Comparison of ENCODE assay signal across 23 cellular contexts in the genomic region with DNA sequence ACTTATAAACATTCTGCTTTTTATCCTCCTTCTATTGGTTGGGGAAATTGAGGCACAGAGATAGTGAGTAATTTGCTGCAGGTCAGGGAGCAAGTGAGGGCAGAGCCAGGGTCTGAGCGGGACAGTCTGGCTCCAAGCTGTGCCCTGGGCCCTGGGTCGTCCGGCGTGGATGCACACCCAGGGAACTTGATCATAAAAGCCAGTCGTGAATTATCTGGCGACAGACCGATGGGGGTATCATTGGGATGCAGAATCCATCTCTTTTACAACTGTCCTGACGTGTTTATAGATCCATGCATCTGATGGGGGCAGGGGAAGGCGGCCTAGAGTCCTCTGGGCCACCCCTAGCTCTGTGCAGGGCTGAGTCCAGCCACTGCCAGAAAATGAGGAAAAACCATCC.
DNase-seq lines count a peak whose midpoint lies in the region; ATAC-seq and TF ChIP-seq lines count a peak whose summit lies in the region.
"Had no signal": no experiment of that assay in that cellular context is flagged by ENCODE, and none has a peak within 500 bp of the region (broad histone marks: within the 10 kb centered on the region; RNA-seq: fewer than 3 reads in every experiment).

No MANE protein-coding gene starts in this region.

- H3K36me3 Mint-ChIP-seq in glutamatergic neuron (ENCODE audit: unreplicated experiment), result no peaks in the 10 kb centered on the region
- no peaks in the 10 kb centered on the region for H3K36me3 Mint-ChIP-seq in neural crest cell (ENCODE audit: low read depth)
- H3K36me3 Mint-ChIP-seq: CD8-positive, alpha-beta T cell had no signal

- H3K36me3 ChIP-seq in right atrium auricular region, result no peaks in the 10 kb centered on the region
- H3K36me3 ChIP-seq in HAP-1 (replicated peaks), result no peaks in the 10 kb centered on the region
- H3K36me3 ChIP-seq: MG63 had no signal

- H3K4me3 Mint-ChIP-seq in glutamatergic neuron (ENCODE audit: unreplicated experiment) (no peak overlapping the region), neural crest cell (no peak overlapping the region)
- H3K4me3 Mint-ChIP-seq: B cell; CD8-positive, alpha-beta T cell had no signal

- DNase-seq in right atrium auricular region (ENCODE audit: low spot score), result no peak
- no peak for DNase-seq in right cardiac atrium
- DNase-seq in glutamatergic neuron, result peak; percentile 6
- no peak for DNase-seq in neural crest cell (ENCODE audit: low read depth, low spot score)
- no peak for DNase-seq in HAP-1 (ENCODE audit: low spot score in 2 of 2)
- no peak for DNase-seq in activated T-cell treated with anti-CD3 and anti-CD28 coated beads, Interleukin-2, amount 50 U/mL, for 1 hour
- DNase-seq: Caco-2; CD8-positive, alpha-beta T cell; KG1; MG63; NCI-H1105 treated with DMSO at 0.1 percent for 48 hours; NCI-H146; NCI-H2029; NCI-H446 treated with DMSO at 0.1 percent for 48 hours; NCI-H526; NCI-H82; NK-92 treated with Interleukin-12 subunit alpha and Interleukin-12 subunit beta, amount 100 ng/mL, for 24 hours; PC-9; RPMI8226; SHP77 treated with DMSO at 0.1 percent for 48 hours had no signal

- H3K27me3 Mint-ChIP-seq in glutamatergic neuron (ENCODE audit: unreplicated experiment), result peaks cover 7% of the 10 kb centered on the region
- H3K27me3 Mint-ChIP-seq in neural crest cell (ENCODE audit: low read depth), result peaks cover 6% of the 10 kb centered on the region

- H3K9me3 ChIP-seq in right atrium auricular region, result no peaks in the 10 kb centered on the region
- no peaks in the 10 kb centered on the region for H3K9me3 ChIP-seq in right cardiac atrium (ENCODE audit: control insufficient read depth, low read length)
- no peaks in the 10 kb centered on the region for H3K9me3 ChIP-seq in HAP-1
- H3K9me3 ChIP-seq: MG63 had no signal

- H3K4me1 ChIP-seq in right atrium auricular region (peaks cover 0 to 14% of the 10 kb centered on the region in 2 donors), right cardiac atrium (ENCODE audit: control insufficient read depth, insufficient read depth, low read length) (no peaks in the 10 kb centered on the region), HAP-1 (no peaks in the 10 kb centered on the region)
- H3K4me1 ChIP-seq: Caco-2 had no signal

- H3K27ac ChIP-seq in right atrium auricular region, result peak overlapping the region; percentile 44 to 60
- no peak overlapping the region for H3K27ac ChIP-seq in right cardiac atrium (ENCODE audit: low read length)
- H3K27ac ChIP-seq: C4-2B, PC-9 had no signal

- H3K27ac Mint-ChIP-seq in glutamatergic neuron (ENCODE audit: unreplicated experiment) (no peak overlapping the region), neural crest cell (ENCODE audit: unreplicated experiment) (peak overlapping the region; percentile 12)
- H3K27ac Mint-ChIP-seq: B cell; CD8-positive, alpha-beta T cell had no signal

- H3K9me3 Mint-ChIP-seq in glutamatergic neuron (ENCODE audit: unreplicated experiment) (peaks cover 1% of the 10 kb centered on the region), neural crest cell (no peaks in the 10 kb centered on the region)
- H3K9me3 Mint-ChIP-seq: CD8-positive, alpha-beta T cell had no signal

- intact Hi-C loops in right cardiac atrium (cut with DNase I), result no loop called here

- in situ Hi-C loops in HAP-1 (cut with MboI; ENCODE audit: low sequenced_read_pairs), result no loop called here

- TF ChIP-seq CTCF in right atrium auricular region (IDR thresholded peaks at IDR 0.05), result no peak
- TF ChIP-seq CTCF in glutamatergic neuron (IDR thresholded peaks at IDR 0.05; ENCODE audit: partially characterized antibody, unreplicated experiment), result no peak
- TF ChIP-seq CTCF in neural crest cell (conservative IDR thresholded peaks at IDR 0.05), result no peak

- ATAC-seq in right cardiac atrium (no peak), HG03196 (IDR thresholded peaks at IDR 0.05; ENCODE audit: unreplicated experiment) (no peak)
- ATAC-seq: CD8-positive, alpha-beta T cell had no signal

- no peak overlapping the region for H3K4me3 ChIP-seq in right atrium auricular region
- H3K4me3 ChIP-seq in right cardiac atrium (ENCODE audit: low read length), result no peak overlapping the region
- H3K4me3 ChIP-seq in HAP-1, result no peak overlapping the region
- H3K4me3 ChIP-seq: MG63, PC-9 had no signal

- no peaks in the 10 kb centered on the region for H3K4me1 Mint-ChIP-seq in glutamatergic neuron (ENCODE audit: low read depth, unreplicated experiment)
- H3K4me1 Mint-ChIP-seq in neural crest cell, result no peaks in the 10 kb centered on the region
- H3K4me1 Mint-ChIP-seq: B cell had no signal

- 92% methylated on average over 9 of the region's 9 CpGs for WGBS in right cardiac atrium

- H3K27me3 ChIP-seq in right atrium auricular region, result no peaks in the 10 kb centered on the region
- H3K27me3 ChIP-seq in right cardiac atrium (ENCODE audit: control insufficient read depth, insufficient read depth), result no peaks in the 10 kb centered on the region
- H3K27me3 ChIP-seq in HAP-1 (ENCODE audit: low read depth), result no peaks in the 10 kb centered on the region
- H3K27me3 ChIP-seq: MG63 had no signal
